24 cellular contexts compared by ENCODE assay signal in the genomic region with DNA sequence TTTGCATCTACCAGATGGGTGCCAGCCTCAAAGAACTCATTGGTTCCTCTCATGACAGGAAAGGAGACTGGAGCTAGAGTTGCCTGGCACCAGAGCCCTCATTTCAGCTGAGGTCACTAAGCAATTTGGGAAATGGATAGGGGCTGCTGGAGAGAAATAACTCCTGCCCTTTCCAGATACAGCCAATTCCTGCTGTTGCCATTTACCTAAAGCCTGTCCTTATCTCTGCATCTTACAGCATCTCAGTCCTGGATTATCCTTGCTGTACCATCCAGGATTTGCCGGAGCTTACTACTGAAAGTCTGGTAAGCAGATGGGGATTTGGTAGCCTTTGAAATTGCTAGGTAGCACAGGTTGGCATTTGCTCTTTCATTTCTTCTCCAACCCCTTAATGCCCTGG.
"Had no signal": no experiment of that assay in that cellular context is flagged by ENCODE, and none has a peak within 500 bp of the region (broad histone marks: within the 10 kb centered on the region; RNA-seq: fewer than 3 reads in every experiment).

No MANE protein-coding gene starts in this region.

- ATAC-seq: esophagus mucosa; left cardiac atrium; naive thymus-derived CD4-positive, alpha-beta T cell; stimulated activated memory B cell treated with anti-CD40 and anti-IgM and Interleukin-4, amounts not matched to agents 10 μg/mL and 1 μg/mL and 100 μg/mL, for 72 hours; stimulated activated naive CD8-positive, alpha-beta T cell treated with anti-CD3 and anti-CD28 coated beads, Interleukin-15, amount 100 ng/mL, for 72 hours had no signal

- DNase-seq: activated CD4-positive, alpha-beta memory T cell treated with anti-CD3 and anti-CD28 coated beads for 36 hours; activated CD4-positive, alpha-beta T cell treated with anti-CD3 and anti-CD28 coated beads for 4 hours; activated CD8-positive, alpha-beta memory T cell treated with anti-CD3 and anti-CD28 coated beads, Interleukin-2, amount 50 U/mL, for 48 hours; activated gamma-delta T cell; activated naive CD8-positive, alpha-beta T cell treated with anti-CD3 and anti-CD28 coated beads, Interleukin-2, amount 50 U/mL, for 24 hours; activated T-cell treated with anti-CD3 and anti-CD28 coated beads, Interleukin-2, amount 50 U/mL, for 48 hours; amygdala; central memory CD4-positive, alpha-beta T cell; foreskin fibroblast; head of caudate nucleus; hippocampal formation; left cardiac atrium; midbrain; naive thymus-derived CD4-positive, alpha-beta T cell; occipital lobe; stimulated activated CD4-positive, alpha-beta T cell treated with anti-CD3 and anti-CD28 coated beads, Interleukin-1b, Interleukin-23, amount 100 ng/mL, for 48 hours; stimulated activated CD4-positive, alpha-beta T cell treated with anti-CD3 and anti-CD28 coated beads, Interleukin-4, amount 100 ng/mL, for 4 hours; stimulated activated CD8-positive, alpha-beta memory T cell treated with anti-CD3 and anti-CD28 coated beads, Interleukin-4, amount 100 ng/mL, for 48 hours; stimulated activated naive CD8-positive, alpha-beta T cell treated with anti-CD3 and anti-CD28 coated beads, Interleukin-15, amount 100 ng/mL, for 72 hours; substantia nigra; thyroid gland; upper lobe of left lung had no signal
